In the genomic region with DNA sequence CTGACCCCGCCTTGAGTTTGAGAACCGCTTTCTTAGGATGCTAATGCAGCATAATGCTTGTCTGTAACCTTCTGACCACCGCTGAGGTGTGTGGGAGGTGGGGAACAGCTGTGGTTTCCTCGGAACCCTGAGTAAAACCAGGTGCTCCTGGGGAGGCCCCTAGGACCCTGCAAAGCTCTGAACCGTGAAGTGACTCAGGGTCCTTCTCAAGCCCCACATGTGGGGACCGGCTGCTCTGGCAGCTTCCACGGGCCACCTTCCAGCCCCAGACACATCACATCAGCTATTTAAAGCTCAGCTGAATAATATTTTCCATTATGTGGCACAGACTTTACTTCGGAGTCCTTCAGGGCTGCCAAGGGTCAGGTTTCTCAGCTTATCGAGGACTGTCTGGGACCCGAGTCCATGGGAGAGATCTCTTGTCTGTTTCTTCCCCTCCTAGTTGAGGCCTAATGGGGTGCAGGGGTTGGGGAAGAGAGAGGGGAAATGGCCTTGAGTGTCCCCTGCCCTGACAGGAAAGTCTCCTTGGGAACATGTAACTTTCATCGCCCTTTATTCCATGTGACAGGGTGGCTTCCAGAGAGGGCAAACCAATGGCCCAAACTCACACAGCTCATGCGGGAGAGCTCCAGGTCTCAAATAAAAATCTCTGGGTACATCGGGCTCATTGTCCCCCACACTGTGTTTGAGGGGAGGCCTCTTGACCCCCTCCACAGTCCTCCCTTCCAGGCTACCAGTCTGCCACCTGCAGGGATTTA, we compare ENCODE assay signal across 10 cellular contexts.
DNase-seq lines count a peak whose midpoint lies in the region; ATAC-seq, FAIRE-seq and TF ChIP-seq lines count a peak whose summit lies in the region.
"Had no signal": no experiment of that assay in that cellular context is flagged by ENCODE, and none has a peak within 500 bp of the region (broad histone marks: within the 10 kb centered on the region; RNA-seq: fewer than 3 reads in every experiment).

No MANE protein-coding gene starts in this region.

- H3K27ac ChIP-seq in left lung (no peak overlapping the region), prostate gland (no peak overlapping the region), small intestine (ENCODE audit: low read depth in 1 of 2, low read length in 1 of 2) (peak overlapping the region in 1 of 2 donors; percentile 17)

- H3K4me1 ChIP-seq in left lung (no peaks in the 10 kb centered on the region), prostate gland (replicated peaks) (no peaks in the 10 kb centered on the region), small intestine (ENCODE audit: control insufficient read depth in 2 of 2, insufficient read depth in 1 of 2, low read depth in 1 of 2, low read length in 1 of 2) (no peaks in the 10 kb centered on the region)

- FAIRE-seq in small intestine (lab: Jason Lieb, UNC): no peak

- DNase-seq in GM20000 (ENCODE audit: low spot score) (peak; percentile 52), left lung (no peak), HuH-7 (ENCODE audit: low spot score) (no peak), HEK293T (ENCODE audit: extremely low spot score) (no peak), prostate gland (ENCODE audit: low spot score) (no peak), small intestine (no peak)
- DNase-seq: activated CD4-positive, alpha-beta T cell treated with anti-CD3 and anti-CD28 coated beads, Interleukin-2, amount 50 U/mL, for 48 hours; Calu3 had no signal

- H3K36me3 ChIP-seq in left lung (no peaks in the 10 kb centered on the region), prostate gland (no peaks in the 10 kb centered on the region), small intestine (ENCODE audit: control insufficient read depth in 2 of 2, insufficient read depth in 2 of 2, low read length in 2 of 2) (no peaks in the 10 kb centered on the region)

- WGBS in prostate gland: 64% methylated on average over 13 of the region's 13 CpGs
- WGBS in small intestine, 3 donors: 60 to 85% (median 71%) methylated on average over 13 of the region's 13 CpGs

- peak; percentile 69 for ATAC-seq in GM18498 (IDR thresholded peaks at IDR 0.05; ENCODE audit: unreplicated experiment)
- peak; percentile 64 for ATAC-seq in HG03139 (IDR thresholded peaks at IDR 0.05; ENCODE audit: unreplicated experiment)
- peak; percentile 32 for ATAC-seq in left lung

- peaks cover 0 to 6% of the 10 kb centered on the region in 2 donors for H3K9me3 ChIP-seq in left lung
- no peaks in the 10 kb centered on the region for H3K9me3 ChIP-seq in prostate gland
- no peaks in the 10 kb centered on the region for H3K9me3 ChIP-seq in small intestine (ENCODE audit: control insufficient read depth, low read depth)

- H3K4me3 ChIP-seq in left lung: no peak overlapping the region
- H3K4me3 ChIP-seq in prostate gland: no peak overlapping the region
- H3K4me3 ChIP-seq in small intestine (ENCODE audit: low read depth in 1 of 2, low read length in 2 of 2): no peak overlapping the region

- POLR2A ChIA-PET in HEK293T (lab: Yijun Ruan, JAX): no interaction called here

- no peak for TF ChIP-seq POLR2A in prostate gland (IDR thresholded peaks at IDR 0.05)

- CTCF ChIA-PET in HEK293T (lab: Yijun Ruan, JAX): no interaction called here

- no peaks in the 10 kb centered on the region for H3K27me3 ChIP-seq in left lung
- no peaks in the 10 kb centered on the region for H3K27me3 ChIP-seq in prostate gland (replicated peaks; ENCODE audit: insufficient read depth)
- H3K27me3 ChIP-seq in small intestine (ENCODE audit: control insufficient read depth in 2 of 2, insufficient read depth in 2 of 2, low read length in 2 of 2): peaks cover 0 to 2% of the 10 kb centered on the region in 2 donors

- TF ChIP-seq CTCF in GM20000 (IDR thresholded peaks at IDR 0.05; ENCODE audit: extremely low read depth, missing control alignments) (no peak), left lung (IDR thresholded peaks at IDR 0.05) (no peak), prostate gland (IDR thresholded peaks at IDR 0.05) (no peak)

- intact Hi-C loops in left lung (cut with DNase I) (no loop called here), prostate gland (cut with DNase I) (no loop called here)

TF ChIP-seq in HEK293T, 16 proteins besides CTCF, POLR2A, EP300 and RAD21:
- no peak for TF ChIP-seq SUZ12 (IDR thresholded peaks at IDR 0.05)
- no peak for TF ChIP-seq FOXK2 (IDR thresholded peaks at IDR 0.05)
- TF ChIP-seq TARDBP (IDR thresholded peaks at IDR 0.05): no peak
- TF ChIP-seq BHLHE40 (IDR thresholded peaks at IDR 0.05; ENCODE audit: borderline replicate concordance): no peak
- no peak for TF ChIP-seq PKNOX1 (IDR thresholded peaks at IDR 0.05)
- TF ChIP-seq L3MBTL2 (conservative IDR thresholded peaks at IDR 0.05): no peak
- no peak for TF ChIP-seq ELF4 (IDR thresholded peaks at IDR 0.05)
- TF ChIP-seq ARNT (IDR thresholded peaks at IDR 0.05): no peak
- TF ChIP-seq ZNF384 (IDR thresholded peaks at IDR 0.05): no peak
- no peak for TF ChIP-seq SP1 (IDR thresholded peaks at IDR 0.05)
- TF ChIP-seq LEF1 (IDR thresholded peaks at IDR 0.05; ENCODE audit: borderline replicate concordance): no peak
- TF ChIP-seq FOXM1 (IDR thresholded peaks at IDR 0.05; ENCODE audit: borderline replicate concordance): no peak
- TF ChIP-seq FOXA1 (IDR thresholded peaks at IDR 0.05): no peak
TF ChIP-seq in HEK293T: peak in this region for 0.
